Comparison of ENCODE assay signal across 9 cellular contexts in the genomic region with DNA sequence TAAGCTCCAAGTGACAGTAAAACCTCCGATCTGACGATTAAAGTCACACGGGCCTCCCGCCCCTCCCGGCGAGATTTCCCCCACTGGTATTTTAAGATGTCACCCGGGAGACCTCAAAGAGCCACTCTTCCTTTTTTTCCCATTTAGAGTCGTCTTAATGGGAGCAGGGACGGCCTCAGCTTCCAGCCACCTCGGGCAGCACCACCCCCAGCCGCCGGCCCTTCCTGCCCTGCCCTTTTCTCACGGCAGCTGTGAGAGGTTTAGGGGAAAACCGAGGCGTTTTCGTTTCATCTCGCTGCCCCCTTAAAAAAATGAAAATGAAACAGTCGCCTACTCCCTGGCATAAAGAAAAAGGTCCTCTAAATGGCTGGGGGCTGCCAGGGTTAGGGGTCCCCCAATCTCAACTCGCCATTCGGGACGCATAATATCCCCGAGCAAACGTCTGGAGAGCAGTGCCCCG. TPM values are rescaled to one million over a fixed set of nuclear protein-coding genes. Genes with fewer than 3 reads are reported as not detected.
A peak's percentile ranks its signal among the peaks of the same experiment; 100 is the strongest.
DNase-seq lines count a peak whose midpoint lies in the region; ATAC-seq, FAIRE-seq and TF ChIP-seq lines count a peak whose summit lies in the region.
"Had no signal": no experiment of that assay in that cellular context is flagged by ENCODE, and none has a peak within 500 bp of the region (broad histone marks: within the 10 kb centered on the region; RNA-seq: fewer than 3 reads in every experiment).

No MANE protein-coding gene starts in this region.

- no peak overlapping the region for H2AFZ ChIP-seq in OCI-LY3 (ENCODE audit: low read depth, low read length)
- H2AFZ ChIP-seq in astrocyte (ENCODE audit: low read depth, low read length) = no peak overlapping the region

- no peak for FAIRE-seq in astrocyte (lab: Jason Lieb, UNC)

- DNase-seq in ELR (ENCODE audit: low read depth) (peak; percentile 29), astrocyte (ENCODE audit: low read depth) (no peak), natural killer cell (no peak), posterior cingulate gyrus (no peak), NCI-H774 (lab: John Stamatoyannopoulos, UW) (no peak), COR-L47 (lab: John Stamatoyannopoulos, UW) (no peak)

- TF ChIP-seq CTCF in OCI-LY3 (IDR thresholded peaks at IDR 0.05; ENCODE audit: low read depth, low read length) (no peak), astrocyte (IDR thresholded peaks at IDR 0.05; ENCODE audit: insufficient read depth, low read depth, low read length) (no peak), natural killer cell (IDR thresholded peaks at IDR 0.05) (no peak)

- no peak overlapping the region for H3K27ac Mint-ChIP-seq in astrocyte (ENCODE audit: unreplicated experiment)
- peak overlapping the region; percentile 99 for H3K27ac Mint-ChIP-seq in natural killer cell

- H4K20me1 ChIP-seq in OCI-LY3 (ENCODE audit: insufficient read depth, low read length) (peaks cover 46% of the 10 kb centered on the region), astrocyte (ENCODE audit: insufficient read depth, low read length) (peaks cover 27% of the 10 kb centered on the region)

- H3K4me2 ChIP-seq in OCI-LY3 (ENCODE audit: low read length) (peak overlapping the region; percentile 91), astrocyte (ENCODE audit: low read length) (peak overlapping the region; percentile 25)

- H3K9me3 ChIP-seq in OCI-LY3 (ENCODE audit: insufficient read depth, low read length) (no peaks in the 10 kb centered on the region), astrocyte (ENCODE audit: insufficient read depth, low read depth, low read length) (no peaks in the 10 kb centered on the region)

- H3K9ac ChIP-seq in OCI-LY3 (ENCODE audit: low read length) (peak overlapping the region; percentile 74), astrocyte (ENCODE audit: low read length) (no peak overlapping the region)

- H3K79me2 ChIP-seq in OCI-LY3 (ENCODE audit: low read length) (peaks cover 64% of the 10 kb centered on the region), astrocyte (ENCODE audit: insufficient read depth, low read length) (no peaks in the 10 kb centered on the region)

- peak overlapping the region; percentile 88 for H3K27ac ChIP-seq in OCI-LY3 (ENCODE audit: low read length)
- no peak overlapping the region for H3K27ac ChIP-seq in astrocyte (ENCODE audit: low read depth, low read length)

- H3K4me3 Mint-ChIP-seq in astrocyte (ENCODE audit: unreplicated experiment) (peak overlapping the region; percentile 62), natural killer cell (peak overlapping the region; percentile 97)

- intact Hi-C loops in natural killer cell (cut with micrococcal nuclease) = loop anchor here (2.0 kb wide), 1 partner anchor 36 kb away; no protein-coding TSS in a partner anchor
- intact Hi-C loops in posterior cingulate gyrus (cut with DNase I) = no loop called here

- H3K36me3 Mint-ChIP-seq in astrocyte (ENCODE audit: low read depth, unreplicated experiment) (peaks cover 8% of the 10 kb centered on the region), natural killer cell (peaks cover 6% of the 10 kb centered on the region)

- peaks cover 10% of the 10 kb centered on the region for H3K9me3 Mint-ChIP-seq in astrocyte (ENCODE audit: unreplicated experiment)
- H3K9me3 Mint-ChIP-seq in natural killer cell = no peaks in the 10 kb centered on the region

- peaks cover 54% of the 10 kb centered on the region for H3K4me1 ChIP-seq in OCI-LY3 (ENCODE audit: low read length)
- peaks cover 2% of the 10 kb centered on the region for H3K4me1 ChIP-seq in astrocyte (ENCODE audit: insufficient read depth, low read length)

- ATAC-seq in natural killer cell (no peak), GM21717 (IDR thresholded peaks at IDR 0.05; ENCODE audit: unreplicated experiment) (no peak)

- H3K27me3 ChIP-seq in OCI-LY3 (ENCODE audit: low read depth, low read length) = peaks cover 12% of the 10 kb centered on the region
- peaks cover 89% of the 10 kb centered on the region for H3K27me3 ChIP-seq in astrocyte (ENCODE audit: insufficient read depth, low read length)

- H3K36me3 ChIP-seq in OCI-LY3 (replicated peaks; ENCODE audit: low read depth, low read length) = peaks cover 37% of the 10 kb centered on the region
- no peaks in the 10 kb centered on the region for H3K36me3 ChIP-seq in astrocyte (ENCODE audit: insufficient read depth, low read length)

- H3K4me3 ChIP-seq in OCI-LY3 (ENCODE audit: low read length) (peak overlapping the region; percentile 94), astrocyte (ENCODE audit: insufficient read depth, low read depth, low read length) (no peak overlapping the region)

- peaks cover 76% of the 10 kb centered on the region for H3K27me3 Mint-ChIP-seq in astrocyte (ENCODE audit: low read depth, unreplicated experiment)
- H3K27me3 Mint-ChIP-seq in natural killer cell (ENCODE audit: low read depth in 2 of 2) = no peaks in the 10 kb centered on the region

- H3K4me1 Mint-ChIP-seq in astrocyte (ENCODE audit: low read depth, unreplicated experiment) = peaks cover 1% of the 10 kb centered on the region
- H3K4me1 Mint-ChIP-seq in natural killer cell = peaks cover 49 to 60% of the 10 kb centered on the region in 2 donors

RNA-seq across cellular contexts. Expression of gene RUNX3, which starts 1.4 kb away (rescaled TPM):
- total RNA-seq in astrocyte (2.1 and 2.5 TPM in 2 replicates), natural killer cell (100 to 1,000 TPM; 537 to 630 (median 601) TPM)
- total RNA-seq: lung microvascular endothelial cell had no signal

Comparison
In these comparisons a context has a peak if more than half of its experiments do, and no peak if none do; other contexts are left out.
1. RNA of gene RUNX3, which starts 1.4 kb away (total RNA-seq): 537 to 630 TPM in natural killer cell; 2.1 to 2.5 TPM in astrocyte; every median in the first group is over 100 times any median in the second.